8 cellular contexts compared by ENCODE assay signal in the genomic region with DNA sequence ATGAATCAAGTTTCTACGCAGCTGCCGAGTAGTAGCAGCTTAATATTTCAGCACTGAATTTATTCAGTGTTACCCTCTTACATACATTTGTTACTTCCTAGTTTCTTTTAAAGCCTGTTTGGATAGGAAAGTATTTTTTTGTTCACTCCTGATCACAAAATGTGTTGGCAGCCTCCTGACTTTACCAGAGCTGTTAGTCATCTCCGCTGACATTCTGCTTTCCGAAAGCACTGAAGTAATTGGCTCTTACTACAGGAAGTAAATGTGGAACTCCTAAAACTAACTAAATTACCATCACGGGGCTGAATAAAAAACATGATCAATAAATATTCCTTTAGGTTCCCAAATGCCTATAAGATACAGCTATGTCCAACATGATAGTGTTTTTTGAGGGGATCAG.
DNase-seq lines count a peak whose midpoint lies in the region; ATAC-seq, FAIRE-seq and TF ChIP-seq lines count a peak whose summit lies in the region.

No MANE protein-coding gene starts in this region.

- no peaks in the 10 kb centered on the region for H3K9me3 Mint-ChIP-seq in activated CD4-positive, alpha-beta T cell treated with anti-CD3 and anti-CD28 coated beads, Interleukin-2, amount 10 ng/mL, durations not matched to agents 7 days and 5 days

- H3K9ac ChIP-seq in subcutaneous abdominal adipose tissue (ENCODE audit: low read length in 5 of 5) (peak overlapping the region in 3 of 5 donors; percentile 35 to 46 (median 44)), kidney (ENCODE audit: low read length in 2 of 2) (no peak overlapping the region)

- H3K9me3 ChIP-seq in gastroesophageal sphincter: no peaks in the 10 kb centered on the region
- H3K9me3 ChIP-seq in subcutaneous abdominal adipose tissue (ENCODE audit: control insufficient read depth in 5 of 5, low read length in 5 of 5): no peaks in the 10 kb centered on the region
- H3K9me3 ChIP-seq in kidney (ENCODE audit: control insufficient read depth in 1 of 2, low read length in 2 of 2): no peaks in the 10 kb centered on the region

- intact Hi-C loops in kidney (cut with DNase I): no loop called here

- peak overlapping the region; percentile 56 for H3K4me3 ChIP-seq in ACC112 (ENCODE audit: low read depth, low read length)
- H3K4me3 ChIP-seq in gastroesophageal sphincter: no peak overlapping the region
- H3K4me3 ChIP-seq in subcutaneous abdominal adipose tissue (ENCODE audit: low read depth in 1 of 5, low read length in 5 of 5): peak overlapping the region; percentile 26 to 47 (median 41)
- H3K4me3 ChIP-seq in kidney (ENCODE audit: low read length in 2 of 2): peak overlapping the region in 1 of 2 donors; percentile 16

- TF ChIP-seq POLR2A in gastroesophageal sphincter (IDR thresholded peaks at IDR 0.05): no peak

- H3K79me2 ChIP-seq in ACC112 (ENCODE audit: control insufficient read depth, insufficient read depth, low read length, unreplicated experiment): no peaks in the 10 kb centered on the region

- H3K4me1 ChIP-seq in ACC112 (ENCODE audit: control insufficient read depth, insufficient read depth, low read length, unreplicated experiment): peaks cover 24% of the 10 kb centered on the region
- H3K4me1 ChIP-seq in gastroesophageal sphincter: no peaks in the 10 kb centered on the region
- peaks cover 0 to 21% (median 15%) of the 10 kb centered on the region in 5 donors for H3K4me1 ChIP-seq in subcutaneous abdominal adipose tissue (ENCODE audit: control insufficient read depth in 5 of 5, insufficient read depth in 5 of 5, low read length in 5 of 5)
- H3K4me1 ChIP-seq in kidney (ENCODE audit: control insufficient read depth in 1 of 2, insufficient read depth in 1 of 2, low read depth in 1 of 2, low read length in 2 of 2): no peaks in the 10 kb centered on the region

- 12 to 28% methylated on average over 3 to 5 of the region's 5 CpGs for WGBS in gastroesophageal sphincter (ENCODE audit: low coverage in 1 of 2), 2 donors

- ATAC-seq in GM21381 (IDR thresholded peaks at IDR 0.05; ENCODE audit: unreplicated experiment) (peak; percentile 53), gastroesophageal sphincter (peak; percentile 46), GM21515 (IDR thresholded peaks at IDR 0.05; ENCODE audit: unreplicated experiment) (no peak)

- DNase-seq in activated CD4-positive, alpha-beta T cell treated with anti-CD3 and anti-CD28 coated beads, Interleukin-2, amount 10 ng/mL, durations not matched to agents 7 days and 5 days: peak; percentile 57
- DNase-seq in NCI-H146 (lab: John Stamatoyannopoulos, UW) (no peak), kidney (no peak)

- peak overlapping the region; percentile 53 for H3K4me3 Mint-ChIP-seq in activated CD4-positive, alpha-beta T cell treated with anti-CD3 and anti-CD28 coated beads, Interleukin-2, amount 10 ng/mL, durations not matched to agents 7 days and 5 days

- H3K27me3 ChIP-seq in ACC112 (ENCODE audit: insufficient read depth, low read length): no peaks in the 10 kb centered on the region
- no peaks in the 10 kb centered on the region for H3K27me3 ChIP-seq in gastroesophageal sphincter
- no peaks in the 10 kb centered on the region for H3K27me3 ChIP-seq in subcutaneous abdominal adipose tissue (ENCODE audit: control insufficient read depth in 5 of 5, insufficient read depth in 4 of 5, low read length in 5 of 5)

- no peaks in the 10 kb centered on the region for H3K36me3 ChIP-seq in ACC112 (ENCODE audit: insufficient read depth, low read length)
- H3K36me3 ChIP-seq in gastroesophageal sphincter: no peaks in the 10 kb centered on the region
- H3K36me3 ChIP-seq in subcutaneous abdominal adipose tissue (ENCODE audit: control insufficient read depth in 5 of 5, insufficient read depth in 5 of 5, low read length in 5 of 5): no peaks in the 10 kb centered on the region
- H3K36me3 ChIP-seq in kidney (ENCODE audit: control insufficient read depth in 1 of 2, insufficient read depth in 2 of 2, low read length in 2 of 2): no peaks in the 10 kb centered on the region

- no peak for FAIRE-seq in kidney (lab: Jason Lieb, UNC)

- peak overlapping the region; percentile 90 for H3K27ac Mint-ChIP-seq in activated CD4-positive, alpha-beta T cell treated with anti-CD3 and anti-CD28 coated beads, Interleukin-2, amount 10 ng/mL, durations not matched to agents 7 days and 5 days

- POLR2A ChIA-PET in activated CD4-positive, alpha-beta T cell treated with anti-CD3 and anti-CD28 coated beads, Interleukin-2, amount 10 ng/mL, durations not matched to agents 7 days and 5 days (lab: Charles Lee): no interaction called here

- H3K27ac ChIP-seq in ACC112 (ENCODE audit: low read depth, low read length) (peak overlapping the region; percentile 65), gastroesophageal sphincter (no peak overlapping the region), subcutaneous abdominal adipose tissue (ENCODE audit: low read depth, low read length) (peak overlapping the region; percentile 54), kidney (ENCODE audit: low read depth in 2 of 2, low read length in 2 of 2) (no peak overlapping the region)

- CTCF ChIA-PET in activated CD4-positive, alpha-beta T cell treated with anti-CD3 and anti-CD28 coated beads, Interleukin-2, amount 10 ng/mL, durations not matched to agents 7 days and 5 days (lab: Charles Lee): interaction anchor here (0.6 to 1.4 kb wide), 4 partner anchors 10 to 31 kb away, joined by 3 to 7 read pairs (median 4); no protein-coding TSS in a partner anchor

- TF ChIP-seq CTCF in gastroesophageal sphincter (IDR thresholded peaks at IDR 0.05) (no peak), kidney (IDR thresholded peaks at IDR 0.05; ENCODE audit: borderline replicate concordance, extremely low read depth, insufficient read depth) (no peak)

- peaks cover 72% of the 10 kb centered on the region for H3K4me1 Mint-ChIP-seq in activated CD4-positive, alpha-beta T cell treated with anti-CD3 and anti-CD28 coated beads, Interleukin-2, amount 10 ng/mL, durations not matched to agents 7 days and 5 days

- H3K36me3 Mint-ChIP-seq in activated CD4-positive, alpha-beta T cell treated with anti-CD3 and anti-CD28 coated beads, Interleukin-2, amount 10 ng/mL, durations not matched to agents 7 days and 5 days (ENCODE audit: low read depth): peaks cover 50% of the 10 kb centered on the region

- no peak for TF ChIP-seq EP300 in gastroesophageal sphincter (IDR thresholded peaks at IDR 0.05)

- no peaks in the 10 kb centered on the region for H3K27me3 Mint-ChIP-seq in activated CD4-positive, alpha-beta T cell treated with anti-CD3 and anti-CD28 coated beads, Interleukin-2, amount 10 ng/mL, durations not matched to agents 7 days and 5 days

- H2AFZ ChIP-seq in ACC112 (ENCODE audit: low read length, unreplicated experiment): peak overlapping the region; percentile 97

Comparison
In these comparisons a context has a peak if more than half of its experiments do, and no peak if none do; other contexts are left out.
1. H3K27ac ChIP-seq: peak in ACC112 (single experiment) and subcutaneous abdominal adipose tissue (single experiment); none in gastroesophageal sphincter (0 of 4) and kidney (0 of 2).
2. H3K4me3 ChIP-seq: peak in ACC112 (single experiment) and subcutaneous abdominal adipose tissue (5 of 5); none in gastroesophageal sphincter (0 of 2).
3. H3K9ac ChIP-seq: peak in subcutaneous abdominal adipose tissue (3 of 5); none in kidney (0 of 2).